In genomic region chr15:57393081-57393480, GRCh38 we compare ENCODE assay signal across 24 cellular contexts. TPM values are rescaled to one million over a fixed set of nuclear protein-coding genes. Genes with fewer than 3 reads are reported as not detected.
DNase-seq lines count a peak whose midpoint lies in the region; ATAC-seq, FAIRE-seq and TF ChIP-seq lines count a peak whose summit lies in the region.
"Had no signal": no experiment of that assay in that cellular context is flagged by ENCODE, and none has a peak within 500 bp of the region (broad histone marks: within the 10 kb centered on the region; RNA-seq: fewer than 3 reads in every experiment).

No MANE protein-coding gene starts in this region.

- peaks cover 10% of the 10 kb centered on the region for H3K79me2 ChIP-seq in endothelial cell of umbilical vein (ENCODE audit: control insufficient read depth, insufficient read depth, low read length)

- TF ChIP-seq POLR2A in endothelial cell of umbilical vein (IDR thresholded peaks at IDR 0.05; ENCODE audit: low read depth, low read length), result no peak
- no peak for TF ChIP-seq POLR2A in transverse colon (IDR thresholded peaks at IDR 0.05)

- dilution Hi-C loops in endothelial cell of umbilical vein (cut with MboI; ENCODE audit: extremely low pct_ligation_motif_present, low sequenced_read_pairs), result no loop called here

- DNase-seq in cardiac muscle cell (ENCODE audit: low read depth in 1 of 2, low spot score in 1 of 2) (no peak), Right ventricle myocardium inferior (ENCODE audit: missing footprints) (no peak), dermis blood vessel endothelial cell (peak; percentile 77), endothelial cell of umbilical vein (ENCODE audit: low read depth, low spot score) (peak; percentile 85), pulmonary artery endothelial cell (ENCODE audit: low read depth, low spot score) (peak; percentile 32), midbrain (lab: John Stamatoyannopoulos, UW) (no peak), transverse colon (no peak)
- DNase-seq: CD4-positive, CD25-positive, alpha-beta regulatory T cell; CD8-positive, alpha-beta memory T cell; COR-L47; DMS 273 treated with DMSO at 0.1 percent for 48 hours; DMS53; DND-41; EL; HCEC 1CT; HFFc6 had no signal

- H3K27ac ChIP-seq in cardiac muscle cell, result peak overlapping the region; percentile 4
- peak overlapping the region; percentile 66 for H3K27ac ChIP-seq in endothelial cell of umbilical vein (ENCODE audit: insufficient read depth, low read depth, low read length)
- H3K27ac ChIP-seq in transverse colon, result no peak overlapping the region
- H3K27ac ChIP-seq: 22Rv1; BLaER1 treated with 17β-estradiol and CSF1 and Interleukin-3, amounts not matched to agents 10 nM and 100 nM had no signal

- H3K27me3 ChIP-seq in cardiac muscle cell, result no peaks in the 10 kb centered on the region
- no peaks in the 10 kb centered on the region for H3K27me3 ChIP-seq in endothelial cell of umbilical vein (ENCODE audit: control insufficient read depth in 2 of 2, insufficient read depth in 2 of 2, low read length in 2 of 2)
- no peaks in the 10 kb centered on the region for H3K27me3 ChIP-seq in transverse colon
- H3K27me3 ChIP-seq: BLaER1 treated with 17β-estradiol and CSF1 and Interleukin-3, amounts not matched to agents 10 nM and 100 nM had no signal

- POLR2A ChIA-PET in endothelial cell of umbilical vein (lab: Charles Lee), result interaction anchor here (0.6 kb wide), 1 partner anchor 14 kb away, joined by 5 read pairs; no protein-coding TSS in a partner anchor

- TF ChIP-seq CTCF in cardiac muscle cell (IDR thresholded peaks at IDR 0.05; ENCODE audit: low read depth, low read length), result no peak
- no peak for TF ChIP-seq CTCF in endothelial cell of umbilical vein (IDR thresholded peaks at IDR 0.05; ENCODE audit: extremely low read depth in 1 of 2, insufficient read depth in 1 of 2, low read depth in 1 of 2, low read length in 2 of 2)
- TF ChIP-seq CTCF in transverse colon (IDR thresholded peaks at IDR 0.05), result no peak

- H3K36me3 ChIP-seq in cardiac muscle cell, result peaks cover 6% of the 10 kb centered on the region
- no peaks in the 10 kb centered on the region for H3K36me3 ChIP-seq in endothelial cell of umbilical vein (ENCODE audit: control insufficient read depth in 2 of 2, extremely low read depth in 1 of 2, insufficient read depth in 2 of 2, low read length in 2 of 2)
- H3K36me3 ChIP-seq in transverse colon, result no peaks in the 10 kb centered on the region
- H3K36me3 ChIP-seq: BLaER1 treated with 17β-estradiol and CSF1 and Interleukin-3, amounts not matched to agents 10 nM and 100 nM had no signal

- CTCF ChIA-PET in endothelial cell of umbilical vein (lab: Charles Lee), result interaction anchor here (0.7 to 1.8 kb wide), 9 partner anchors 9 to 149 kb away, joined by 3 to 10 read pairs (median 3); partner anchors contain the start of gene CGNL1

- TF ChIP-seq EP300 in transverse colon (IDR thresholded peaks at IDR 0.05; ENCODE audit: low read depth), result no peak

- no peak overlapping the region for H3K4me3 ChIP-seq in cardiac muscle cell
- no peak overlapping the region for H3K4me3 ChIP-seq in endothelial cell of umbilical vein (replicated peaks in 1 of 3; ENCODE audit: insufficient read depth in 1 of 3, low read depth in 1 of 3, low read length in 3 of 3)
- H3K4me3 ChIP-seq in transverse colon, result no peak overlapping the region
- H3K4me3 ChIP-seq: BLaER1 treated with 17β-estradiol and CSF1 and Interleukin-3, amounts not matched to agents 10 nM and 100 nM; GM23338 had no signal

- intact Hi-C loops in Right ventricle myocardium inferior (cut with DNase I), result no loop called here
- intact Hi-C loops in endothelial cell of umbilical vein (cut with micrococcal nuclease), result loop anchor here (1.0 to 5.0 kb wide), 4 partner anchors 44 to 134 kb away; no protein-coding TSS in a partner anchor
- intact Hi-C loops in transverse colon (cut with DNase I; ENCODE audit: low total_unique reads), result no loop called here

- no TSS peak for BruUV-seq in endothelial cell of umbilical vein (replicated peaks; lab: Mats Ljungman, UMichigan)

- no peaks in the 10 kb centered on the region for H3K9me1 ChIP-seq in endothelial cell of umbilical vein (replicated peaks; ENCODE audit: control insufficient read depth, extremely low read depth, insufficient read depth, low read length)

- peaks cover 22% of the 10 kb centered on the region for H3K4me1 ChIP-seq in cardiac muscle cell (ENCODE audit: low read depth)
- peaks cover 62% of the 10 kb centered on the region for H3K4me1 ChIP-seq in endothelial cell of umbilical vein (ENCODE audit: control insufficient read depth, extremely low read depth, insufficient read depth, low read length)
- no peaks in the 10 kb centered on the region for H3K4me1 ChIP-seq in transverse colon
- H3K4me1 ChIP-seq: BLaER1 treated with 17β-estradiol and CSF1 and Interleukin-3, amounts not matched to agents 10 nM and 100 nM had no signal

- peak overlapping the region; percentile 60 for H3K4me2 ChIP-seq in endothelial cell of umbilical vein (ENCODE audit: insufficient read depth, low read length)
- H3K4me2 ChIP-seq: BLaER1 treated with 17β-estradiol and CSF1 and Interleukin-3, amounts not matched to agents 10 nM and 100 nM; GM23338 had no signal

- 80 to 82% methylated on average over 2 of the region's 2 CpGs for WGBS in transverse colon (ENCODE audit: low coverage in 1 of 2), 2 donors

- in situ Hi-C loops in transverse colon (cut with MboI; ENCODE audit: low pct_ligation_motif_present in 1 of 4, low pct_unique_long_range_greater_than_20kb in 1 of 4, low sequenced_read_pairs in 3 of 4), result no loop called here

- H2AFZ ChIP-seq in endothelial cell of umbilical vein (ENCODE audit: low read depth, low read length), result peak overlapping the region; percentile 13
- H2AFZ ChIP-seq: GM23338 had no signal

- peak overlapping the region; percentile 3 for H3K9ac ChIP-seq in endothelial cell of umbilical vein (replicated peaks; ENCODE audit: extremely low read depth, insufficient read depth, low read length)
- H3K9ac ChIP-seq: BLaER1 treated with 17β-estradiol and CSF1 and Interleukin-3, amounts not matched to agents 10 nM and 100 nM had no signal

- FAIRE-seq in endothelial cell of umbilical vein (lab: Jason Lieb, UNC), result peak; percentile 96
- FAIRE-seq: GM12892, GM18507, H54, HepG2 had no signal

- no peaks in the 10 kb centered on the region for H4K20me1 ChIP-seq in endothelial cell of umbilical vein (replicated peaks; ENCODE audit: control insufficient read depth, extremely low read depth, insufficient read depth, low read length)
- H4K20me1 ChIP-seq: BLaER1 treated with 17β-estradiol and CSF1 and Interleukin-3, amounts not matched to agents 10 nM and 100 nM had no signal

- no peaks in the 10 kb centered on the region for H3K9me3 ChIP-seq in cardiac muscle cell (ENCODE audit: low read depth)
- no peaks in the 10 kb centered on the region for H3K9me3 ChIP-seq in endothelial cell of umbilical vein (replicated peaks; ENCODE audit: control insufficient read depth, insufficient read depth, low read length)
- no peaks in the 10 kb centered on the region for H3K9me3 ChIP-seq in transverse colon

- ATAC-seq in Right ventricle myocardium inferior (no peak), HG02840 (IDR thresholded peaks at IDR 0.05; ENCODE audit: low FRiP score, unreplicated experiment) (no peak)
- ATAC-seq: GM23338, HepG2 had no signal

TF ChIP-seq in endothelial cell of umbilical vein, 7 proteins besides CTCF, POLR2A, EP300 and RAD21:
- TF ChIP-seq JUN (IDR thresholded peaks at IDR 0.05; ENCODE audit: borderline replicate concordance, insufficient read depth, insufficient read length, low read depth) (peak; percentile 60), FOS (IDR thresholded peaks at IDR 0.05; ENCODE audit: borderline replicate concordance, insufficient read depth, low read length) (peak; percentile 42), EZH2 (IDR thresholded peaks at IDR 0.05; ENCODE audit: borderline replicate concordance, low read depth, low read length, severe bottlenecking) (no peak), MYC (IDR thresholded peaks at IDR 0.05; ENCODE audit: low read depth, low read length) (no peak), POLR2AphosphoS5 (IDR thresholded peaks at IDR 0.05; ENCODE audit: insufficient read depth, low read depth, low read length) (peak; percentile 49), MAX (IDR thresholded peaks at IDR 0.05; ENCODE audit: insufficient read depth, insufficient read length) (no peak), GATA2 (IDR thresholded peaks at IDR 0.05; ENCODE audit: insufficient read depth, insufficient read length, low read depth, low read length) (peak; percentile 92)

RNA-seq across cellular contexts. Expression of gene CGNL1, which starts 16.8 kb away (rescaled TPM):
- total RNA-seq in cardiac muscle cell, result 97.4 and 134 TPM in 2 replicates
- 62.9 and 75.4 TPM in 2 replicates for polyA plus RNA-seq in cardiac muscle cell
- total RNA-seq in Right ventricle myocardium inferior, result 10.0 TPM
- 16.3 and 21.1 TPM in 2 replicates for total RNA-seq in dermis blood vessel endothelial cell
- 25.7 and 27.1 TPM in 2 replicates for total RNA-seq in endothelial cell of umbilical vein
- polyA plus RNA-seq in endothelial cell of umbilical vein, result 5.9 and 6.9 TPM in 2 replicates
- 8.8 and 9.0 TPM in 2 replicates for polyA plus RNA-seq in endothelial cell of umbilical vein (2011; cell fraction: cytosol; rRNA removed)
- 20.6 and 21.6 TPM in 2 replicates for polyA plus RNA-seq in endothelial cell of umbilical vein (2011; cell fraction: nucleus; rRNA removed)
- 10.4 and 16.7 TPM in 2 replicates for polyA plus RNA-seq in endothelial cell of umbilical vein (2012)
- 20.0 and 23.6 TPM in 2 replicates for polyA minus RNA-seq in endothelial cell of umbilical vein
- not detected for polyA minus RNA-seq in endothelial cell of umbilical vein (2011; cell fraction: cytosol; rRNA and poly(A)+ RNA removed)
- polyA minus RNA-seq in endothelial cell of umbilical vein (2011; cell fraction: nucleus; rRNA and poly(A)+ RNA removed), result 21.5 and 22.7 TPM in 2 replicates
- 43.8 and 50.1 TPM in 2 replicates for total RNA-seq in pulmonary artery endothelial cell
- total RNA-seq in transverse colon, result 1 to 10 TPM; 1.1 to 2.2 (median 1.8) TPM
- total RNA-seq: CD4-positive, CD25-positive, alpha-beta regulatory T cell; CD8-positive, alpha-beta memory T cell had no signal
- polyA plus RNA-seq: CD4-positive, CD25-positive, alpha-beta regulatory T cell; CD8-positive, alpha-beta memory T cell had no signal

Comparison
In these comparisons a context has a peak if more than half of its experiments do, and no peak if none do; other contexts are left out.
1. DNase-seq: peak in dermis blood vessel endothelial cell (single experiment), endothelial cell of umbilical vein (single experiment) and pulmonary artery endothelial cell (single experiment); none in cardiac muscle cell (0 of 2), Right ventricle myocardium inferior (single experiment), midbrain (single experiment) and transverse colon (single experiment).
2. H3K27ac ChIP-seq: peak in cardiac muscle cell (single experiment) and endothelial cell of umbilical vein (single experiment); none in transverse colon (0 of 4).